In genomic region chr9:20562051-20562450, GRCh38 we compare ENCODE assay signal across 13 cellular contexts.
DNase-seq lines count a peak whose midpoint lies in the region; ATAC-seq and TF ChIP-seq lines count a peak whose summit lies in the region.
"Had no signal": no experiment of that assay in that cellular context is flagged by ENCODE, and none has a peak within 500 bp of the region (broad histone marks: within the 10 kb centered on the region; RNA-seq: fewer than 3 reads in every experiment).

No MANE protein-coding gene starts in this region.

- CTCF ChIA-PET in activated CD4-positive, alpha-beta T cell treated with anti-CD3 and anti-CD28 coated beads, Interleukin-2, amount 10 ng/mL, durations not matched to agents 7 days and 5 days (lab: Charles Lee): interaction anchor here (0.9 kb wide), 1 partner anchor 11 kb away, joined by 3 read pairs; no protein-coding TSS in a partner anchor
- CTCF ChIA-PET in activated CD8-positive, alpha-beta T cell treated with anti-CD3 and anti-CD28 coated beads for 36 hours (lab: Charles Lee): no interaction called here
- CTCF ChIA-PET in naive thymus-derived CD4-positive, alpha-beta T cell (lab: Charles Lee): no interaction called here
- CTCF ChIA-PET in HEK293T (lab: Yijun Ruan, JAX): no interaction called here

- POLR2A ChIA-PET in activated CD4-positive, alpha-beta T cell treated with anti-CD3 and anti-CD28 coated beads, Interleukin-2, amount 10 ng/mL, durations not matched to agents 7 days and 5 days (lab: Charles Lee): no interaction called here
- POLR2A ChIA-PET in activated CD8-positive, alpha-beta T cell treated with anti-CD3 and anti-CD28 coated beads for 36 hours (lab: Charles Lee): interaction anchor here (1.5 kb wide), 1 partner anchor 60 kb away, joined by 4 read pairs; the partner anchor contains the start of gene MLLT3
- POLR2A ChIA-PET in naive thymus-derived CD4-positive, alpha-beta T cell (lab: Charles Lee): interaction anchor here (1.0 kb wide), 1 partner anchor 38 kb away, joined by 3 read pairs; no protein-coding TSS in a partner anchor
- POLR2A ChIA-PET in HEK293T (lab: Yijun Ruan, JAX): no interaction called here

- H3K9me3 ChIP-seq in naive thymus-derived CD4-positive, alpha-beta T cell (ENCODE audit: control insufficient read depth in 2 of 3, low read length in 3 of 3): no peaks in the 10 kb centered on the region

- H3K4me3 ChIP-seq in naive thymus-derived CD4-positive, alpha-beta T cell (ENCODE audit: low read length): no peak overlapping the region

- no peaks in the 10 kb centered on the region for H3K27me3 Mint-ChIP-seq in activated CD4-positive, alpha-beta T cell treated with anti-CD3 and anti-CD28 coated beads, Interleukin-2, amount 10 ng/mL, durations not matched to agents 7 days and 5 days
- no peaks in the 10 kb centered on the region for H3K27me3 Mint-ChIP-seq in activated CD8-positive, alpha-beta T cell treated with anti-CD3 and anti-CD28 coated beads for 36 hours
- no peaks in the 10 kb centered on the region for H3K27me3 Mint-ChIP-seq in naive thymus-derived CD4-positive, alpha-beta T cell
- H3K27me3 Mint-ChIP-seq: brain had no signal

- no peaks in the 10 kb centered on the region for H3K36me3 ChIP-seq in naive thymus-derived CD4-positive, alpha-beta T cell (ENCODE audit: control insufficient read depth in 2 of 3, insufficient read depth in 3 of 3, low read length in 3 of 3)

- no peak for DNase-seq in activated CD4-positive, alpha-beta T cell treated with anti-CD3 and anti-CD28 coated beads, Interleukin-2, amount 10 ng/mL, durations not matched to agents 7 days and 5 days
- no peak for DNase-seq in activated CD4-positive, alpha-beta T cell treated with anti-CD3 and anti-CD28 coated beads for 4 hours
- peak; percentile 38 for DNase-seq in activated CD8-positive, alpha-beta T cell treated with anti-CD3 and anti-CD28 coated beads for 36 hours
- DNase-seq in naive thymus-derived CD4-positive, alpha-beta T cell: no peak
- DNase-seq in putamen (ENCODE audit: low spot score) (no peak), HEK293T (ENCODE audit: extremely low spot score) (no peak), HK-2 (ENCODE audit: unreplicated experiment) (no peak)
- DNase-seq: Calu3, hippocampal formation, NCI-H2107 had no signal

- ATAC-seq in HG02870 (IDR thresholded peaks at IDR 0.05; ENCODE audit: unreplicated experiment): peak; percentile 55
- ATAC-seq in activated CD8-positive, alpha-beta T cell treated with anti-CD3 and anti-CD28 coated beads for 36 hours: peak; percentile 79
- no peak for ATAC-seq in naive thymus-derived CD4-positive, alpha-beta T cell
- ATAC-seq: HCT116 had no signal

- H3K27me3 ChIP-seq in naive thymus-derived CD4-positive, alpha-beta T cell (ENCODE audit: control insufficient read depth in 2 of 2, insufficient read depth in 2 of 2, low read length in 2 of 2): no peaks in the 10 kb centered on the region

- H3K4me1 Mint-ChIP-seq in activated CD4-positive, alpha-beta T cell treated with anti-CD3 and anti-CD28 coated beads, Interleukin-2, amount 10 ng/mL, durations not matched to agents 7 days and 5 days: peaks cover 68% of the 10 kb centered on the region
- peaks cover 86% of the 10 kb centered on the region for H3K4me1 Mint-ChIP-seq in activated CD8-positive, alpha-beta T cell treated with anti-CD3 and anti-CD28 coated beads for 36 hours (ENCODE audit: low read depth)
- peaks cover 46 to 98% (median 96%) of the 10 kb centered on the region in 7 donors for H3K4me1 Mint-ChIP-seq in naive thymus-derived CD4-positive, alpha-beta T cell

- intact Hi-C loops in activated CD8-positive, alpha-beta T cell treated with anti-CD3 and anti-CD28 coated beads for 36 hours (cut with micrococcal nuclease): no loop called here
- intact Hi-C loops in naive thymus-derived CD4-positive, alpha-beta T cell (cut with micrococcal nuclease): loop anchor here (1.0 to 2.0 kb wide), 2 partner anchors 8 to 13 kb away; no protein-coding TSS in a partner anchor

- peak overlapping the region; percentile 16 for H3K27ac Mint-ChIP-seq in activated CD4-positive, alpha-beta T cell treated with anti-CD3 and anti-CD28 coated beads, Interleukin-2, amount 10 ng/mL, durations not matched to agents 7 days and 5 days
- peak overlapping the region; percentile 69 for H3K27ac Mint-ChIP-seq in activated CD8-positive, alpha-beta T cell treated with anti-CD3 and anti-CD28 coated beads for 36 hours
- peak overlapping the region in 7 of 9 donors; percentile 18 to 79 (median 53) for H3K27ac Mint-ChIP-seq in naive thymus-derived CD4-positive, alpha-beta T cell

- no peak for TF ChIP-seq CTCF in activated CD8-positive, alpha-beta T cell treated with anti-CD3 and anti-CD28 coated beads for 36 hours (IDR thresholded peaks at IDR 0.05)

- H3K4me3 Mint-ChIP-seq in activated CD4-positive, alpha-beta T cell treated with anti-CD3 and anti-CD28 coated beads, Interleukin-2, amount 10 ng/mL, durations not matched to agents 7 days and 5 days: no peak overlapping the region
- peak overlapping the region; percentile 48 for H3K4me3 Mint-ChIP-seq in activated CD8-positive, alpha-beta T cell treated with anti-CD3 and anti-CD28 coated beads for 36 hours
- peak overlapping the region in 4 of 10 donors; percentile 23 to 62 (median 42) for H3K4me3 Mint-ChIP-seq in naive thymus-derived CD4-positive, alpha-beta T cell
- H3K4me3 Mint-ChIP-seq: brain had no signal

- H3K9me3 Mint-ChIP-seq in activated CD4-positive, alpha-beta T cell treated with anti-CD3 and anti-CD28 coated beads, Interleukin-2, amount 10 ng/mL, durations not matched to agents 7 days and 5 days: no peaks in the 10 kb centered on the region
- H3K9me3 Mint-ChIP-seq in activated CD8-positive, alpha-beta T cell treated with anti-CD3 and anti-CD28 coated beads for 36 hours: no peaks in the 10 kb centered on the region
- H3K9me3 Mint-ChIP-seq in naive thymus-derived CD4-positive, alpha-beta T cell: no peaks in the 10 kb centered on the region
- H3K9me3 Mint-ChIP-seq: brain had no signal

- H3K4me1 ChIP-seq in naive thymus-derived CD4-positive, alpha-beta T cell (ENCODE audit: control insufficient read depth in 2 of 2, insufficient read depth in 2 of 2, low read length in 2 of 2): peaks cover 11 to 48% of the 10 kb centered on the region in 2 donors

- H3K36me3 Mint-ChIP-seq in activated CD4-positive, alpha-beta T cell treated with anti-CD3 and anti-CD28 coated beads, Interleukin-2, amount 10 ng/mL, durations not matched to agents 7 days and 5 days (ENCODE audit: low read depth): peaks cover 8% of the 10 kb centered on the region
- H3K36me3 Mint-ChIP-seq in activated CD8-positive, alpha-beta T cell treated with anti-CD3 and anti-CD28 coated beads for 36 hours (ENCODE audit: low read depth): no peaks in the 10 kb centered on the region
- H3K36me3 Mint-ChIP-seq in naive thymus-derived CD4-positive, alpha-beta T cell: peaks cover 0 to 2% (median 0%) of the 10 kb centered on the region in 5 donors
- H3K36me3 Mint-ChIP-seq: brain had no signal

- H3K27ac ChIP-seq in naive thymus-derived CD4-positive, alpha-beta T cell (ENCODE audit: low read depth, low read length): no peak overlapping the region

TF ChIP-seq in HEK293T, 16 proteins besides CTCF, POLR2A, EP300 and RAD21:
- no peak for TF ChIP-seq FOXA1 (IDR thresholded peaks at IDR 0.05)
- no peak for TF ChIP-seq ARNT (IDR thresholded peaks at IDR 0.05)
- no peak for TF ChIP-seq FOXK2 (IDR thresholded peaks at IDR 0.05)
- TF ChIP-seq CTBP1 (IDR thresholded peaks at IDR 0.05; ENCODE audit: borderline replicate concordance): no peak
- TF ChIP-seq ZNF384 (IDR thresholded peaks at IDR 0.05): no peak
- no peak for TF ChIP-seq ELF4 (IDR thresholded peaks at IDR 0.05)
- TF ChIP-seq L3MBTL2 (conservative IDR thresholded peaks at IDR 0.05): no peak

Comparison
In these comparisons a context has a peak if more than half of its experiments do, and no peak if none do; other contexts are left out.
1. H3K27ac Mint-ChIP-seq: peak in every context shown above with its lines; median percentile 69 in activated CD8-positive, alpha-beta T cell treated with anti-CD3 and anti-CD28 coated beads for 36 hours; 53 in naive thymus-derived CD4-positive, alpha-beta T cell; 16 in activated CD4-positive, alpha-beta T cell treated with anti-CD3 and anti-CD28 coated beads, Interleukin-2, amount 10 ng/mL, durations not matched to agents 7 days and 5 days.
2. POLR2A ChIA-PET loops: an anchor here in activated CD8-positive, alpha-beta T cell treated with anti-CD3 and anti-CD28 coated beads for 36 hours (1.5 kb wide) and naive thymus-derived CD4-positive, alpha-beta T cell (1.0 kb wide); none called in activated CD4-positive, alpha-beta T cell treated with anti-CD3 and anti-CD28 coated beads, Interleukin-2, amount 10 ng/mL, durations not matched to agents 7 days and 5 days and HEK293T.